In the genomic region with DNA sequence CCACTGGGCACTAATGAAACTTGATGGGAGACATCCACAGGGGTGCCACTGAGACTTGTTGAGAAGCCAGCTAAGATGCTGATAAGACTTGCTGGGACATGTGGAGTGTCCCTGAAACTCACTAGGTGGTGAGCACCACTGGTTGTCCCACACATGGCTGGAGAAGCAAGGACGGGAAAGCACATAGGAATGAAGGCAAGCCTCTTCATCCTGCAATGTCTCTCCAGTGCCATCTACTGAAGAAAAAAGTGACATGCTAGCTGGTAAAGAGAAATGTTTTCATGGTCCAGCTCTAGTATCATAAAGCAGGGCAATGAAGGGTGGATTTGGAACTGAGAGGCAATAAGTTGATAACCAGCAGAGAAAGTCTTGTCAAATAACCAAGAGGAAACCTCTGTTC, we compare ENCODE assay signal across 15 cellular contexts.
DNase-seq lines count a peak whose midpoint lies in the region; ATAC-seq and TF ChIP-seq lines count a peak whose summit lies in the region.
"Had no signal": no experiment of that assay in that cellular context is flagged by ENCODE, and none has a peak within 500 bp of the region (broad histone marks: within the 10 kb centered on the region; RNA-seq: fewer than 3 reads in every experiment).

No MANE protein-coding gene starts in this region.

- in situ Hi-C loops in SK-MEL-5 (cut with HindIII; ENCODE audit: low pct_unique_long_range_greater_than_20kb, low sequenced_read_pairs): no loop called here

- POLR2A ChIA-PET in naive thymus-derived CD8-positive, alpha-beta T cell (lab: Charles Lee): no interaction called here

- intact Hi-C loops in right lobe of liver (cut with DNase I): no loop called here

- H3K27ac Mint-ChIP-seq in naive thymus-derived CD8-positive, alpha-beta T cell: no peak overlapping the region
- H3K27ac Mint-ChIP-seq: activated naive CD8-positive, alpha-beta T cell treated with anti-CD3 and anti-CD28 coated beads, Interleukin-2, amount 50 U/mL, for 24 hours had no signal

- DNase-seq in DMS53 treated with DMSO at 0.1 percent for 48 hours (lab: John Stamatoyannopoulos, UW; ENCODE audit: unreplicated experiment): peak; percentile 39
- DNase-seq in HPDE6-E6E7 (ENCODE audit: extremely low spot score): peak; percentile 3
- DNase-seq in SK-MEL-5 (ENCODE audit: low read depth, low spot score): peak; percentile 46
- DNase-seq in right lobe of liver: no peak
- DNase-seq in naive thymus-derived CD8-positive, alpha-beta T cell: no peak
- DNase-seq: activated naive CD8-positive, alpha-beta T cell treated with anti-CD3 and anti-CD28 coated beads, Interleukin-2, amount 50 U/mL, for 24 hours; dermis blood vessel endothelial cell; left lung; occipital lobe; stimulated activated CD4-positive, alpha-beta T cell treated with anti-CD3 and anti-CD28 coated beads, Interleukin-1b, Interleukin-23, amount 100 ng/mL, for 48 hours; stimulated activated naive CD4-positive, alpha-beta T cell; T-helper 9 cell had no signal

- ATAC-seq in right lobe of liver: peak; percentile 41 to 70 (median 61)
- ATAC-seq in naive thymus-derived CD8-positive, alpha-beta T cell: no peak
- no peak for ATAC-seq in GM19351 (IDR thresholded peaks at IDR 0.05; ENCODE audit: unreplicated experiment)
- no peak for ATAC-seq in HG03378 (IDR thresholded peaks at IDR 0.05; ENCODE audit: unreplicated experiment)
- ATAC-seq: activated naive CD8-positive, alpha-beta T cell treated with anti-CD3 and anti-CD28 coated beads, Interleukin-2, amount 50 U/mL, for 24 hours; gastroesophageal sphincter; left lung had no signal

- no peak overlapping the region for H3K4me3 Mint-ChIP-seq in naive thymus-derived CD8-positive, alpha-beta T cell
- H3K4me3 Mint-ChIP-seq: activated naive CD8-positive, alpha-beta T cell treated with anti-CD3 and anti-CD28 coated beads, Interleukin-2, amount 50 U/mL, for 24 hours had no signal

- H3K27me3 Mint-ChIP-seq in naive thymus-derived CD8-positive, alpha-beta T cell: peaks cover 0 to 11% (median 1%) of the 10 kb centered on the region in 5 donors
- H3K27me3 Mint-ChIP-seq: activated naive CD8-positive, alpha-beta T cell treated with anti-CD3 and anti-CD28 coated beads, Interleukin-2, amount 50 U/mL, for 24 hours had no signal

- H3K4me3 ChIP-seq in right lobe of liver: no peak overlapping the region
- H3K4me3 ChIP-seq: gastroesophageal sphincter, left lung had no signal

- H3K36me3 Mint-ChIP-seq in naive thymus-derived CD8-positive, alpha-beta T cell: peaks cover 0 to 9% (median 0%) of the 10 kb centered on the region in 3 donors

- no peak overlapping the region for H3K27ac ChIP-seq in right lobe of liver
- H3K27ac ChIP-seq: gastroesophageal sphincter, left lung had no signal

- no peaks in the 10 kb centered on the region for H3K9me3 ChIP-seq in right lobe of liver

- H3K36me3 ChIP-seq in right lobe of liver: no peaks in the 10 kb centered on the region
- H3K36me3 ChIP-seq: gastroesophageal sphincter, left lung had no signal

- H3K4me1 ChIP-seq in right lobe of liver: peaks cover 0 to 13% (median 2%) of the 10 kb centered on the region in 4 donors
- H3K4me1 ChIP-seq: gastroesophageal sphincter, left lung had no signal

- peaks cover 0 to 20% (median 7%) of the 10 kb centered on the region in 9 donors for H3K9me3 Mint-ChIP-seq in naive thymus-derived CD8-positive, alpha-beta T cell

- no peaks in the 10 kb centered on the region for H3K27me3 ChIP-seq in right lobe of liver
- H3K27me3 ChIP-seq: gastroesophageal sphincter, left lung had no signal

- TF ChIP-seq POLR2A in right lobe of liver (IDR thresholded peaks at IDR 0.05): no peak

- H3K4me1 Mint-ChIP-seq in naive thymus-derived CD8-positive, alpha-beta T cell: no peaks in the 10 kb centered on the region
- H3K4me1 Mint-ChIP-seq: activated naive CD8-positive, alpha-beta T cell treated with anti-CD3 and anti-CD28 coated beads, Interleukin-2, amount 50 U/mL, for 24 hours had no signal

- WGBS in right lobe of liver (ENCODE audit: insufficient coverage, low coverage, low lambda C conversion rate, missing lambda C conversion rate): 33% methylated on average over 1 of the region's 1 CpG

- peak in 3 of 4 donors; percentile 21 to 44 (median 39) for TF ChIP-seq CTCF in right lobe of liver (IDR thresholded peaks at IDR 0.05)

Comparison
In these comparisons a context has a peak if more than half of its experiments do, and no peak if none do; other contexts are left out.
1. DNase-seq: peak in DMS53 treated with DMSO at 0.1 percent for 48 hours (single experiment), HPDE6-E6E7 (single experiment) and SK-MEL-5 (single experiment); none in right lobe of liver (0 of 3) and naive thymus-derived CD8-positive, alpha-beta T cell (0 of 10).
2. ATAC-seq: peak in right lobe of liver (4 of 4); none in naive thymus-derived CD8-positive, alpha-beta T cell (0 of 2), GM19351 (single experiment) and HG03378 (single experiment).